26 cellular contexts compared by ENCODE assay signal in the genomic region with DNA sequence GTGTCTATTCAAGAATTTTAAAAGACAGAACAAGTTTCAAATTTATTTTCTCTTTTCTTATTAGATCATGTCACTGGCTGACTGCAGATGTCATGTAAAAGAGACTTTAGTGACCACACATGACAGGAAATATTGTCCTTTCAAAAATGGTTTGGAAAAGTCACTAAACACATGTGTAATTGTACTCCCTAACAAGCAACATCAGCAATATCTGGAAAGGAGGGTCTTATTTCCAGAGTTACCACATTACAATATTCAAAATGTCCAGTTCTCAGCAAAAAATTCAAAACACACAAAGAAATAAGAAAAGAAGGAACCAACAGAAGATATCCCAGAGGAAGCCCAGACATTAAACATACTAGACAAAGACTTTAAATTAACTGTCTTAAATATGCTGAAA.
"Had no signal": no experiment of that assay in that cellular context is flagged by ENCODE, and none has a peak within 500 bp of the region (broad histone marks: within the 10 kb centered on the region; RNA-seq: fewer than 3 reads in every experiment).

No MANE protein-coding gene starts in this region.

- FAIRE-seq: endothelial cell of umbilical vein had no signal

- DNase-seq: colonic mucosa; cortex of kidney; dermis blood vessel endothelial cell; dorsolateral prefrontal cortex; effector CD4-positive, alpha-beta T cell; effector CD8-positive, alpha-beta T cell; effector memory CD4-positive, alpha-beta T cell; effector memory CD8-positive, alpha-beta T cell; endodermal cell; erythroblast; esophagus squamous epithelium; foreskin fibroblast; foreskin keratinocyte; foreskin melanocyte; gastrocnemius medialis; glutamatergic neuron; head of caudate nucleus; heart left ventricle; heart right ventricle had no signal

- H3K4me3 ChIP-seq: colonic mucosa, coronary artery, dorsolateral prefrontal cortex, esophagus muscularis mucosa, esophagus squamous epithelium, gastrocnemius medialis, gastroesophageal sphincter, heart left ventricle, heart right ventricle had no signal

- H3K4me3 Mint-ChIP-seq: dendritic cell treated with granulocyte-macrophage colony-stimulating factor and Interleukin-4, amounts not matched to agents 40 ng/mL and 50 ng/mL, for 4 days; effector memory CD8-positive, alpha-beta T cell; endodermal cell had no signal

- H3K27ac ChIP-seq: colonic mucosa, coronary artery, dorsolateral prefrontal cortex, epithelial cell of prostate, esophagus muscularis mucosa, esophagus squamous epithelium, foreskin keratinocyte, gastrocnemius medialis, gastroesophageal sphincter, heart left ventricle, heart right ventricle had no signal

- H3K4me1 ChIP-seq: colonic mucosa, esophagus muscularis mucosa, esophagus squamous epithelium, foreskin keratinocyte, gastroesophageal sphincter, heart left ventricle, heart right ventricle had no signal

- H3K36me3 ChIP-seq: colonic mucosa, esophagus muscularis mucosa, esophagus squamous epithelium, gastrocnemius medialis, gastroesophageal sphincter, heart left ventricle, heart right ventricle had no signal

- H3K9me3 ChIP-seq: colonic mucosa, esophagus squamous epithelium, gastrocnemius medialis had no signal

- H3K27me3 Mint-ChIP-seq: dendritic cell treated with granulocyte-macrophage colony-stimulating factor and Interleukin-4, amounts not matched to agents 40 ng/mL and 50 ng/mL, for 4 days; effector memory CD8-positive, alpha-beta T cell had no signal

- H3K27me3 ChIP-seq: colonic mucosa, esophagus muscularis mucosa, esophagus squamous epithelium, gastrocnemius medialis, gastroesophageal sphincter, heart left ventricle had no signal

- ATAC-seq: effector memory CD8-positive, alpha-beta T cell; esophagus mucosa; foreskin keratinocyte; gastrocnemius medialis; gastroesophageal sphincter; heart left ventricle; heart right ventricle had no signal

- H3K27ac Mint-ChIP-seq: dendritic cell treated with granulocyte-macrophage colony-stimulating factor and Interleukin-4, amounts not matched to agents 40 ng/mL and 50 ng/mL, for 4 days; effector memory CD8-positive, alpha-beta T cell; endodermal cell had no signal
